Comparison of ENCODE assay signal across 1 cellular context in the genomic region with DNA sequence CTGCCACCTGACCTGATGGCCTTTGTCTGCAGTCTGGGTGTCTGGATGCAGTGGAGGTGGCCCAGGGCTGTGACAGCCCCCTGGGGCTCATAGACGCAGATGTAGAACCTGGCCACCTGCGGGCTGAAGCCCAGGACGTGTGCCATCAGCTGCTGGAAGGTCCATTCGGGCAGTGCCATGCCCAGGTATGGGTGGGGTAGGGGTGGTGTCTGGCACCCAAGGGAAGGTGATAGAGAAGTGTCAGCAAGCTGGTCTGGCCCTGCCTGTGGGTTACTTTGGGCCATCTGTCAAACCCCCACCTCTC.
TF ChIP-seq lines count a peak whose summit lies in the region.

No MANE protein-coding gene starts in this region.

TF ChIP-seq in K562, 482 proteins besides CTCF, POLR2A, EP300 and RAD21:
- TF ChIP-seq IRF2 (CRISPR knock-in tag; IDR thresholded peaks at IDR 0.05) (0 out of 2 replicates have a peak, but pooled peaks have one; percentile 55), ZNF146 (CRISPR knock-in tag; IDR thresholded peaks at IDR 0.05; ENCODE audit: unreplicated experiment) (no peak)
